7 cellular contexts compared by ENCODE assay signal in the genomic region with DNA sequence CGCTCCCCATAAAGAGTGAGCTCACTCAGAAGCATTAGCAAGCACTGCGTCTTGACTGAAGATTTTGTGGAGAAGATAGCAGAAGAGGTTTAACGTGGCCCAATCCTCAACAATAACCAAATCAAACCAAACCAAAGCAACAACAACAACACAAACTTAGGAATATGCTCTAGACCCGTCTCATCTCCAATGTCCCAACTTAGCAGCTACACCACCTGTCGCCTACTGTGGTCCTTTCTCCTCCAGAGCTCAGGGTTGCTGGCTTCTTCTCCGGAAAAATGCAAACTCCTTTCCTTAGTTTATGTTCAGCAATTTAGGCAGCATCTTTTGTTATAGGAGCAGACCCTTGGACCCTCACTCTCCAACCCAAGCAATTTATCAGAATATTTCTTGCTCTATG.
"Had no signal": no experiment of that assay in that cellular context is flagged by ENCODE, and none has a peak within 500 bp of the region (broad histone marks: within the 10 kb centered on the region; RNA-seq: fewer than 3 reads in every experiment).

No MANE protein-coding gene starts in this region.

- H3K9ac ChIP-seq: KMS-11 had no signal

- DNase-seq: IMR-90, KBM-7, KG1 had no signal

- ATAC-seq: HepG2, K562 had no signal

- H3K4me3 ChIP-seq: K562 had no signal

- H3K27ac ChIP-seq: HL-60, KMS-11 had no signal

- H3K4me2 ChIP-seq: KMS-11 had no signal
